In genomic region chr5:50766042-50766441, GRCh38 we compare ENCODE assay signal across 16 cellular contexts.
DNase-seq lines count a peak whose midpoint lies in the region; ATAC-seq lines count a peak whose summit lies in the region.
"Had no signal": no experiment of that assay in that cellular context is flagged by ENCODE, and none has a peak within 500 bp of the region (broad histone marks: within the 10 kb centered on the region; RNA-seq: fewer than 3 reads in every experiment).

No MANE protein-coding gene starts in this region.

- peaks cover 9% of the 10 kb centered on the region for H3F3A ChIP-seq in GM23248 (ENCODE audit: insufficient read depth)

- peak overlapping the region; percentile 25 for H3K27ac Mint-ChIP-seq in activated naive CD8-positive, alpha-beta T cell
- H3K27ac Mint-ChIP-seq in activated naive CD8-positive, alpha-beta T cell treated with anti-CD3 and anti-CD28 coated beads for 36 hours: no peak overlapping the region
- H3K27ac Mint-ChIP-seq in central memory CD8-positive, alpha-beta T cell (ENCODE audit: low read depth): peak overlapping the region; percentile 65

- DNase-seq in activated naive CD8-positive, alpha-beta T cell treated with anti-CD3 and anti-CD28 coated beads for 36 hours: no peak
- DNase-seq in GM23248: peak; percentile 7
- DNase-seq in central memory CD8-positive, alpha-beta T cell (ENCODE audit: low spot score in 2 of 2): no peak
- no peak for DNase-seq in AML-193 (lab: John Stamatoyannopoulos, UW)
- no peak for DNase-seq in activated CD8-positive, alpha-beta memory T cell treated with anti-CD3 and anti-CD28 coated beads for 24 hours
- DNase-seq: COR-L47, DMS 273 treated with DMSO at 0.1 percent for 48 hours, DND-41, NCI-H1092 treated with DMSO at 0.1 percent for 48 hours, NCI-H1694 treated with DMSO at 0.1 percent for 48 hours, Peyer's patch had no signal

- no peaks in the 10 kb centered on the region for H3K9me2 ChIP-seq in GM23248 (ENCODE audit: insufficient read depth)

- no peak overlapping the region for H3K4me3 Mint-ChIP-seq in activated naive CD8-positive, alpha-beta T cell
- no peak overlapping the region for H3K4me3 Mint-ChIP-seq in activated naive CD8-positive, alpha-beta T cell treated with anti-CD3 and anti-CD28 coated beads for 36 hours
- H3K4me3 Mint-ChIP-seq in central memory CD8-positive, alpha-beta T cell: no peak overlapping the region

- no peaks in the 10 kb centered on the region for H4K20me1 ChIP-seq in GM23248 (ENCODE audit: insufficient read depth)
- H4K20me1 ChIP-seq: BLaER1 treated with 17β-estradiol and CSF1 and Interleukin-3, amounts not matched to agents 10 nM and 100 nM had no signal

- no peak for ATAC-seq in central memory CD8-positive, alpha-beta T cell (replicated peaks; ENCODE audit: extremely low read depth, poor library complexity, severe bottlenecking)
- no peak for ATAC-seq in HG02981 (IDR thresholded peaks at IDR 0.05; ENCODE audit: unreplicated experiment)

- H3K4me3 ChIP-seq in GM23248: no peak overlapping the region
- H3K4me3 ChIP-seq: BLaER1 treated with 17β-estradiol and CSF1 and Interleukin-3, amounts not matched to agents 10 nM and 100 nM; HAP-1; Peyer's patch; SJSA1 had no signal

- no peaks in the 10 kb centered on the region for H3K9me3 ChIP-seq in GM23248 (ENCODE audit: low read depth)
- H3K9me3 ChIP-seq: BLaER1 treated with 17β-estradiol and CSF1 and Interleukin-3, amounts not matched to agents 10 nM and 100 nM; HAP-1; Peyer's patch; SJSA1 had no signal

- in situ Hi-C loops in GM23248 (cut with MboI): no loop called here

- H3K36me3 Mint-ChIP-seq in activated naive CD8-positive, alpha-beta T cell: peaks cover 14% of the 10 kb centered on the region
- peaks cover 26% of the 10 kb centered on the region for H3K36me3 Mint-ChIP-seq in activated naive CD8-positive, alpha-beta T cell treated with anti-CD3 and anti-CD28 coated beads for 36 hours
- peaks cover 68% of the 10 kb centered on the region for H3K36me3 Mint-ChIP-seq in central memory CD8-positive, alpha-beta T cell (ENCODE audit: insufficient read depth)

- H3K4me1 ChIP-seq in GM23248 (ENCODE audit: insufficient read depth): peaks cover 23% of the 10 kb centered on the region
- H3K4me1 ChIP-seq: HAP-1, Peyer's patch, SJSA1 had no signal

- H3K27me3 ChIP-seq in GM23248 (replicated peaks; ENCODE audit: insufficient read depth): no peaks in the 10 kb centered on the region
- H3K27me3 ChIP-seq: BLaER1 treated with 17β-estradiol and CSF1 and Interleukin-3, amounts not matched to agents 10 nM and 100 nM; Peyer's patch; SJSA1 had no signal

- H3K27me3 Mint-ChIP-seq in activated naive CD8-positive, alpha-beta T cell: no peaks in the 10 kb centered on the region
- no peaks in the 10 kb centered on the region for H3K27me3 Mint-ChIP-seq in activated naive CD8-positive, alpha-beta T cell treated with anti-CD3 and anti-CD28 coated beads for 36 hours
- no peaks in the 10 kb centered on the region for H3K27me3 Mint-ChIP-seq in central memory CD8-positive, alpha-beta T cell

- no peak overlapping the region for H2AFZ ChIP-seq in GM23248

- no peaks in the 10 kb centered on the region for H3K9me3 Mint-ChIP-seq in activated naive CD8-positive, alpha-beta T cell (ENCODE audit: low read depth)
- no peaks in the 10 kb centered on the region for H3K9me3 Mint-ChIP-seq in activated naive CD8-positive, alpha-beta T cell treated with anti-CD3 and anti-CD28 coated beads for 36 hours
- no peaks in the 10 kb centered on the region for H3K9me3 Mint-ChIP-seq in central memory CD8-positive, alpha-beta T cell

- H3K79me2 ChIP-seq in GM23248 (ENCODE audit: insufficient read depth): no peaks in the 10 kb centered on the region

- no peak overlapping the region for H3K9ac ChIP-seq in GM23248
- H3K9ac ChIP-seq: BLaER1 treated with 17β-estradiol and CSF1 and Interleukin-3, amounts not matched to agents 10 nM and 100 nM had no signal

- peak overlapping the region; percentile 14 for H3K4me2 ChIP-seq in GM23248 (ENCODE audit: unreplicated experiment)
- H3K4me2 ChIP-seq: BLaER1 treated with 17β-estradiol and CSF1 and Interleukin-3, amounts not matched to agents 10 nM and 100 nM had no signal

- 46 to 72% methylated on average over 2 of the region's 2 CpGs for WGBS in GM23248 (ENCODE audit: low coverage in 1 of 2, low lambda C conversion rate in 2 of 2, missing lambda C conversion rate in 2 of 2), 2 experiments

- H3K4me1 Mint-ChIP-seq in activated naive CD8-positive, alpha-beta T cell (ENCODE audit: low read depth): peaks cover 28% of the 10 kb centered on the region
- peaks cover 29% of the 10 kb centered on the region for H3K4me1 Mint-ChIP-seq in activated naive CD8-positive, alpha-beta T cell treated with anti-CD3 and anti-CD28 coated beads for 36 hours
- H3K4me1 Mint-ChIP-seq in central memory CD8-positive, alpha-beta T cell: peaks cover 52% of the 10 kb centered on the region

- H3K36me3 ChIP-seq in GM23248 (ENCODE audit: low read depth): no peaks in the 10 kb centered on the region
- H3K36me3 ChIP-seq: HAP-1, Peyer's patch had no signal

- H3K27ac ChIP-seq in GM23248: no peak overlapping the region
- H3K27ac ChIP-seq: BLaER1 treated with 17β-estradiol and CSF1 and Interleukin-3, amounts not matched to agents 10 nM and 100 nM; Peyer's patch; SJSA1 had no signal
